8 cellular contexts compared by ENCODE assay signal in genomic region chr20:48846516-48847492, GRCh38. TPM values are rescaled to one million over a fixed set of nuclear protein-coding genes. Genes with fewer than 3 reads are reported as not detected.
DNase-seq lines count a peak whose midpoint lies in the region; ATAC-seq and TF ChIP-seq lines count a peak whose summit lies in the region.

No MANE protein-coding gene starts in this region.

- intact Hi-C loops in lower lobe of right lung (cut with DNase I) = no loop called here

- 45% methylated on average over 12 of the region's 12 CpGs for WGBS in suprapubic skin

- no peak for TF ChIP-seq POLR2A in suprapubic skin (IDR thresholded peaks at IDR 0.05)

- peak; percentile 65 for DNase-seq in WERI-Rb-1
- DNase-seq in lower lobe of right lung = no peak
- DNase-seq in suprapubic skin (ENCODE audit: low spot score in 2 of 2) = no peak
- DNase-seq in AML-193 (lab: John Stamatoyannopoulos, UW) = no peak
- no peak for DNase-seq in activated gamma-delta T cell (lab: John Stamatoyannopoulos, UW)

- H3K4me3 ChIP-seq in WERI-Rb-1 (ENCODE audit: low read depth, low read length) (no peak overlapping the region), lower lobe of right lung (no peak overlapping the region), suprapubic skin (no peak overlapping the region)

- ATAC-seq in GM18498 (IDR thresholded peaks at IDR 0.05; ENCODE audit: unreplicated experiment) = peak; percentile 90
- peak; percentile 87 for ATAC-seq in GM21360 (IDR thresholded peaks at IDR 0.05; ENCODE audit: unreplicated experiment)
- ATAC-seq in HG03457 (IDR thresholded peaks at IDR 0.05; ENCODE audit: unreplicated experiment) = peak; percentile 90
- peak; percentile 49 to 56 for ATAC-seq in lower lobe of right lung

- TF ChIP-seq EP300 in suprapubic skin (IDR thresholded peaks at IDR 0.05) = no peak

- no peaks in the 10 kb centered on the region for H3K27me3 ChIP-seq in WERI-Rb-1 (ENCODE audit: insufficient read depth, low read depth, severe bottlenecking)
- H3K27me3 ChIP-seq in lower lobe of right lung (ENCODE audit: low read depth) = peaks cover 10% of the 10 kb centered on the region
- H3K27me3 ChIP-seq in suprapubic skin = no peaks in the 10 kb centered on the region

- no peaks in the 10 kb centered on the region for H3K36me3 ChIP-seq in WERI-Rb-1
- H3K36me3 ChIP-seq in lower lobe of right lung = no peaks in the 10 kb centered on the region
- no peaks in the 10 kb centered on the region for H3K36me3 ChIP-seq in suprapubic skin

- H3K9me3 ChIP-seq in WERI-Rb-1 (ENCODE audit: severe bottlenecking) = no peaks in the 10 kb centered on the region
- no peaks in the 10 kb centered on the region for H3K9me3 ChIP-seq in lower lobe of right lung
- no peaks in the 10 kb centered on the region for H3K9me3 ChIP-seq in suprapubic skin

- no peak for TF ChIP-seq CTCF in WERI-Rb-1 (IDR thresholded peaks at IDR 0.05; ENCODE audit: low read depth, low read length)
- TF ChIP-seq CTCF in lower lobe of right lung (IDR thresholded peaks at IDR 0.05) = no peak
- no peak for TF ChIP-seq CTCF in suprapubic skin (IDR thresholded peaks at IDR 0.05)

- peak overlapping the region; percentile 51 for H3K27ac ChIP-seq in WERI-Rb-1
- no peak overlapping the region for H3K27ac ChIP-seq in lower lobe of right lung
- H3K27ac ChIP-seq in suprapubic skin = no peak overlapping the region

- no peaks in the 10 kb centered on the region for H3K4me1 ChIP-seq in lower lobe of right lung
- peaks cover 6% of the 10 kb centered on the region for H3K4me1 ChIP-seq in suprapubic skin

RNA-seq across cellular contexts. Expression of gene PREX1, which starts 19.0 kb away (rescaled TPM):
- total RNA-seq in lower lobe of right lung (78.2 TPM), suprapubic skin (10 to 100 TPM in 2 of 4 donors, 1 to 10 TPM in 2; 4.7 to 15.1 (median 10.2) TPM)
